In genomic region chr12:46562625-46563228, GRCh38 we compare ENCODE assay signal across 10 cellular contexts.
DNase-seq lines count a peak whose midpoint lies in the region; ATAC-seq, FAIRE-seq and TF ChIP-seq lines count a peak whose summit lies in the region.
"Had no signal": no experiment of that assay in that cellular context is flagged by ENCODE, and none has a peak within 500 bp of the region (broad histone marks: within the 10 kb centered on the region; RNA-seq: fewer than 3 reads in every experiment).

No MANE protein-coding gene starts in this region.

- peak; percentile 39 for TF ChIP-seq POLR2A in endothelial cell of umbilical vein (IDR thresholded peaks at IDR 0.05; ENCODE audit: low read depth, low read length)

- ATAC-seq in psoas muscle: peak; percentile 67 to 85 (median 78)
- ATAC-seq: T-cell had no signal

- H3K4me1 ChIP-seq in endothelial cell of umbilical vein (ENCODE audit: control insufficient read depth, extremely low read depth, insufficient read depth, low read length) (peaks cover 24% of the 10 kb centered on the region), psoas muscle (peaks cover 29% of the 10 kb centered on the region)

- peak overlapping the region; percentile 96 for H3K27ac ChIP-seq in endothelial cell of umbilical vein (ENCODE audit: insufficient read depth, low read depth, low read length)
- peak overlapping the region; percentile 77 for H3K27ac ChIP-seq in psoas muscle

- dilution Hi-C loops in endothelial cell of umbilical vein (cut with MboI; ENCODE audit: extremely low pct_ligation_motif_present, low sequenced_read_pairs): no loop called here

- intact Hi-C loops in endothelial cell of umbilical vein (cut with micrococcal nuclease) (loop anchor here (1.0 to 5.0 kb wide), 8 partner anchors 38 to 190 kb away; partner anchors contain the start of gene SLC38A2), psoas muscle (cut with DNase I) (loop anchor here in 1 of 2 donors (5.0 kb wide), 1 partner anchor 50 kb away; no protein-coding TSS in a partner anchor)

- H3K27me3 ChIP-seq in endothelial cell of umbilical vein (ENCODE audit: control insufficient read depth in 2 of 2, insufficient read depth in 2 of 2, low read length in 2 of 2): no peaks in the 10 kb centered on the region
- no peaks in the 10 kb centered on the region for H3K27me3 ChIP-seq in psoas muscle (ENCODE audit: insufficient read depth in 3 of 3, low read length in 2 of 3)

- no peaks in the 10 kb centered on the region for H3K79me2 ChIP-seq in endothelial cell of umbilical vein (ENCODE audit: control insufficient read depth, insufficient read depth, low read length)

- TSS peak; percentile 97 for BruUV-seq in endothelial cell of umbilical vein (replicated peaks; lab: Mats Ljungman, UMichigan)

- no peak overlapping the region for H3K4me3 Mint-ChIP-seq in activated CD4-positive, alpha-beta memory T cell treated with anti-CD3 and anti-CD28 coated beads, Interleukin-2, amount 10 ng/mL, durations not matched to agents 7 days and 5 days
- H3K4me3 Mint-ChIP-seq: T-cell had no signal

- H3K9me3 ChIP-seq in endothelial cell of umbilical vein (replicated peaks; ENCODE audit: control insufficient read depth, insufficient read depth, low read length) (no peaks in the 10 kb centered on the region), psoas muscle (peaks cover 33% of the 10 kb centered on the region)

- TF ChIP-seq CTCF in endothelial cell of umbilical vein (IDR thresholded peaks at IDR 0.05; ENCODE audit: extremely low read depth in 1 of 2, insufficient read depth in 1 of 2, low read depth in 1 of 2, low read length in 2 of 2) (no peak), psoas muscle (IDR thresholded peaks at IDR 0.05) (no peak)

- no peaks in the 10 kb centered on the region for H3K9me1 ChIP-seq in endothelial cell of umbilical vein (replicated peaks; ENCODE audit: control insufficient read depth, extremely low read depth, insufficient read depth, low read length)

- POLR2A ChIA-PET in endothelial cell of umbilical vein (lab: Charles Lee): no interaction called here
- POLR2A ChIA-PET in activated CD4-positive, alpha-beta memory T cell treated with anti-CD3 and anti-CD28 coated beads, Interleukin-2, amount 10 ng/mL, durations not matched to agents 7 days and 5 days (lab: Charles Lee): no interaction called here

- WGBS in psoas muscle, 3 donors: 23 to 29% (median 25%) methylated on average over 5 of the region's 5 CpGs

- DNase-seq in H4 (ENCODE audit: low spot score): peak; percentile 77
- DNase-seq in NOMO-1 treated with dmso at 0.1 percent for 144 hours (lab: John Stamatoyannopoulos, UW; ENCODE audit: unreplicated experiment): peak; percentile 6
- peak; percentile 94 for DNase-seq in endothelial cell of umbilical vein (ENCODE audit: low read depth, low spot score)
- DNase-seq in psoas muscle: no peak
- DNase-seq in OCI-M2 (lab: John Stamatoyannopoulos, UW; ENCODE audit: unreplicated experiment): no peak
- no peak for DNase-seq in NCI-H2107 treated with DMSO at 0.1 percent for 48 hours (lab: John Stamatoyannopoulos, UW; ENCODE audit: unreplicated experiment)
- no peak for DNase-seq in occipital lobe (lab: John Stamatoyannopoulos, UW)
- no peak for DNase-seq in activated CD4-positive, alpha-beta memory T cell treated with anti-CD3 and anti-CD28 coated beads, Interleukin-2, amount 10 ng/mL, durations not matched to agents 7 days and 5 days
- DNase-seq: posterior cingulate gyrus, T-cell had no signal

- H3K9ac ChIP-seq in endothelial cell of umbilical vein (replicated peaks; ENCODE audit: extremely low read depth, insufficient read depth, low read length): peak overlapping the region; percentile 80

- H3K4me3 ChIP-seq in endothelial cell of umbilical vein (replicated peaks in 1 of 3; ENCODE audit: insufficient read depth in 1 of 3, low read depth in 1 of 3, low read length in 3 of 3): peak overlapping the region in 1 of 3 experiments; percentile 28
- H3K4me3 ChIP-seq in psoas muscle: no peak overlapping the region

- H3K4me2 ChIP-seq in endothelial cell of umbilical vein (ENCODE audit: insufficient read depth, low read length): peak overlapping the region; percentile 70

- peaks cover 24% of the 10 kb centered on the region for H3K36me3 Mint-ChIP-seq in activated CD4-positive, alpha-beta memory T cell treated with anti-CD3 and anti-CD28 coated beads, Interleukin-2, amount 10 ng/mL, durations not matched to agents 7 days and 5 days (ENCODE audit: low read depth)

- peak; percentile 99 for FAIRE-seq in endothelial cell of umbilical vein (lab: Jason Lieb, UNC)

- no peaks in the 10 kb centered on the region for H4K20me1 ChIP-seq in endothelial cell of umbilical vein (replicated peaks; ENCODE audit: control insufficient read depth, extremely low read depth, insufficient read depth, low read length)

- peaks cover 29% of the 10 kb centered on the region for H3K9me3 Mint-ChIP-seq in activated CD4-positive, alpha-beta memory T cell treated with anti-CD3 and anti-CD28 coated beads, Interleukin-2, amount 10 ng/mL, durations not matched to agents 7 days and 5 days

- H3K4me1 Mint-ChIP-seq in activated CD4-positive, alpha-beta memory T cell treated with anti-CD3 and anti-CD28 coated beads, Interleukin-2, amount 10 ng/mL, durations not matched to agents 7 days and 5 days: peaks cover 8% of the 10 kb centered on the region

- CTCF ChIA-PET in endothelial cell of umbilical vein (lab: Charles Lee): interaction anchor here (2.3 kb wide), 1 partner anchor 99 kb away, joined by 11 read pairs; no protein-coding TSS in a partner anchor
- CTCF ChIA-PET in activated CD4-positive, alpha-beta memory T cell treated with anti-CD3 and anti-CD28 coated beads, Interleukin-2, amount 10 ng/mL, durations not matched to agents 7 days and 5 days (lab: Charles Lee): interaction anchor here (0.5 kb wide), 1 partner anchor 108 kb away, joined by 3 read pairs; no protein-coding TSS in a partner anchor

- no peak overlapping the region for H3K27ac Mint-ChIP-seq in activated CD4-positive, alpha-beta memory T cell treated with anti-CD3 and anti-CD28 coated beads, Interleukin-2, amount 10 ng/mL, durations not matched to agents 7 days and 5 days
- H3K27ac Mint-ChIP-seq: T-cell had no signal

- H3K36me3 ChIP-seq in endothelial cell of umbilical vein (ENCODE audit: control insufficient read depth in 2 of 2, extremely low read depth in 1 of 2, insufficient read depth in 2 of 2, low read length in 2 of 2): no peaks in the 10 kb centered on the region
- H3K36me3 ChIP-seq in psoas muscle (ENCODE audit: insufficient read depth in 1 of 2, low read depth in 1 of 2): no peaks in the 10 kb centered on the region

- no peaks in the 10 kb centered on the region for H3K27me3 Mint-ChIP-seq in activated CD4-positive, alpha-beta memory T cell treated with anti-CD3 and anti-CD28 coated beads, Interleukin-2, amount 10 ng/mL, durations not matched to agents 7 days and 5 days
- H3K27me3 Mint-ChIP-seq: T-cell had no signal

- H2AFZ ChIP-seq in endothelial cell of umbilical vein (ENCODE audit: low read depth, low read length): peak overlapping the region; percentile 2

TF ChIP-seq in endothelial cell of umbilical vein, 7 proteins besides CTCF, POLR2A, EP300 and RAD21:
- peak; percentile 89 for TF ChIP-seq FOS (IDR thresholded peaks at IDR 0.05; ENCODE audit: borderline replicate concordance, insufficient read depth, low read length)
- TF ChIP-seq EZH2 (IDR thresholded peaks at IDR 0.05; ENCODE audit: borderline replicate concordance, low read depth, low read length, severe bottlenecking): no peak
- peak; percentile 83 for TF ChIP-seq POLR2AphosphoS5 (IDR thresholded peaks at IDR 0.05; ENCODE audit: insufficient read depth, low read depth, low read length)
- TF ChIP-seq JUN (IDR thresholded peaks at IDR 0.05; ENCODE audit: borderline replicate concordance, insufficient read depth, insufficient read length, low read depth): peak; percentile 88
- TF ChIP-seq GATA2 (IDR thresholded peaks at IDR 0.05; ENCODE audit: insufficient read depth, insufficient read length, low read depth, low read length): peak; percentile 40
- no peak for TF ChIP-seq MYC (IDR thresholded peaks at IDR 0.05; ENCODE audit: low read depth, low read length)

Comparison
In these comparisons a context has a peak if more than half of its experiments do, and no peak if none do; other contexts are left out.
1. DNase-seq: peak in H4 (single experiment), NOMO-1 treated with dmso at 0.1 percent for 144 hours (single experiment) and endothelial cell of umbilical vein (single experiment); none in psoas muscle (0 of 2), OCI-M2 (single experiment), NCI-H2107 treated with DMSO at 0.1 percent for 48 hours (single experiment), occipital lobe (single experiment) and activated CD4-positive, alpha-beta memory T cell treated with anti-CD3 and anti-CD28 coated beads, Interleukin-2, amount 10 ng/mL, durations not matched to agents 7 days and 5 days (single experiment).